8 cellular contexts compared by ENCODE assay signal in the genomic region with DNA sequence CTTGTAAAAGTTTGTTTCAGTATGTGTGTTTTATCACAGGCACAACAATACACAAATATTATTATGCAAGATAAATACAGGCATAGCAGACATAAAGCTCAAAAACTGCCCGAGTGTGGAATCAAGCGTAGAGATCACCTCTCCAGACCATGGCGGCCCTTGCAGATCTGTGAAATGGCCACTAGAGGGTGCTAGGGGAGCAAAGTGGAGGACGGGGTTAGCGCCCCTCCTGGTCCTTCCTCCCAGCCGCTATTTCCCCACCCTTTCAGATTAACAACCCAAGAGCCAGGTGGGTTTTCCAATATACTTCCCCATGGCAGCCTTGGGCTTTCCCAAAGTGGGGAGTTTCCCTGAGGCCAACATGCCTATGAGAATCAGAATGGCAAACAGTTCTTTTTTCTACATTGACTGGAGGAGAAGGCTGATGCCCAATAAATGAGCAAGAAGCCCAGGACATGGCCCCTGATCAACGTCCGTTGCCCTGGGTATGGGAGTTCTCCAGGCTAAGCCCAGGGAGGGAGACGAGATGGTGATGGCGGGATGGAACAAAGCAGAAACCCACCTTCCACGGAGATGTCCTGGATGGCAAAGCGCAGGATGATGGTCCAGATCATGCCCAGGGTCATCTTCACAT.
A peak's percentile ranks its signal among the peaks of the same experiment; 100 is the strongest.
DNase-seq lines count a peak whose midpoint lies in the region; TF ChIP-seq lines count a peak whose summit lies in the region.

No MANE protein-coding gene starts in this region.

- H3K36me3 Mint-ChIP-seq in neural crest cell (ENCODE audit: low read depth): peaks cover 4% of the 10 kb centered on the region

- H3K9me3 ChIP-seq in Karpas-422 (ENCODE audit: low read length) (no peaks in the 10 kb centered on the region), stomach smooth muscle (ENCODE audit: control insufficient read depth in 2 of 2, low read length in 2 of 2) (no peaks in the 10 kb centered on the region)

- H3K36me3 ChIP-seq in Karpas-422 (ENCODE audit: insufficient read depth, low read length) (no peaks in the 10 kb centered on the region), stomach smooth muscle (ENCODE audit: control insufficient read depth in 2 of 2, insufficient read depth in 2 of 2, low read length in 2 of 2) (peaks cover 42 to 46% of the 10 kb centered on the region in 2 donors)

- no peaks in the 10 kb centered on the region for H3K27me3 Mint-ChIP-seq in neural crest cell (ENCODE audit: low read depth)

- no peaks in the 10 kb centered on the region for H3K9me2 ChIP-seq in Karpas-422 (replicated peaks; ENCODE audit: insufficient read depth, low read length)

- H3K4me1 Mint-ChIP-seq in neural crest cell: peaks cover 13% of the 10 kb centered on the region

- no peaks in the 10 kb centered on the region for H3K79me2 ChIP-seq in Karpas-422 (ENCODE audit: low read length)

- peak; percentile 27 for DNase-seq in NK-92 treated with Interleukin-12 subunit alpha and Interleukin-12 subunit beta, amount 100 ng/mL, for 24 hours (lab: John Stamatoyannopoulos, UW)
- DNase-seq in NK-92 (lab: John Stamatoyannopoulos, UW; ENCODE audit: unreplicated experiment) (no peak), Karpas-422 (peak; percentile 97), RPMI7951 (ENCODE audit: low read depth) (peak; percentile 68), fibroblast of the aortic adventitia (ENCODE audit: low read depth) (peak; percentile 81), neural crest cell (ENCODE audit: low read depth, low spot score) (peak; percentile 87)
- DNase-seq in activated T-helper 1 cell treated with anti-CD3 and anti-CD28 coated beads, Interleukin-2, amount 50 U/mL, for 16 hours (ENCODE audit: low read depth in 1 of 2, low spot score in 1 of 2): peak; percentile 58 to 62

- H3K4me1 ChIP-seq in Karpas-422 (ENCODE audit: low read length): peaks cover 4% of the 10 kb centered on the region; the same call in 1 of the 2 replicates
- peaks cover 78% of the 10 kb centered on the region for H3K4me1 ChIP-seq in stomach smooth muscle (ENCODE audit: control insufficient read depth, insufficient read depth, low read length)

- no peaks in the 10 kb centered on the region for H3K9me3 Mint-ChIP-seq in neural crest cell

- no peak overlapping the region for H3K4me3 ChIP-seq in Karpas-422 (ENCODE audit: low read length)
- H3K4me3 ChIP-seq in fibroblast of the aortic adventitia (ENCODE audit: low read depth, low read length): no peak overlapping the region
- peak overlapping the region in 1 of 2 donors; percentile 3 for H3K4me3 ChIP-seq in stomach smooth muscle (ENCODE audit: low read length in 2 of 2)

- H2AFZ ChIP-seq in Karpas-422 (ENCODE audit: low read length): 0 out of 2 replicates have a peak overlapping the region, but pooled peaks have one; percentile 8

- no peak overlapping the region for H3K4me3 Mint-ChIP-seq in neural crest cell

- H3K27ac Mint-ChIP-seq in neural crest cell (ENCODE audit: unreplicated experiment): no peak overlapping the region

- H3K27me3 ChIP-seq in Karpas-422 (ENCODE audit: low read length): no peaks in the 10 kb centered on the region
- no peaks in the 10 kb centered on the region for H3K27me3 ChIP-seq in stomach smooth muscle (ENCODE audit: control insufficient read depth in 1 of 2, insufficient read depth in 2 of 2, low read length in 2 of 2)

- no peak overlapping the region for H3K4me2 ChIP-seq in Karpas-422 (ENCODE audit: low read depth, low read length, poor library complexity, severe bottlenecking)

- H3K27ac ChIP-seq in Karpas-422 (ENCODE audit: low read length) (no peak overlapping the region), stomach smooth muscle (ENCODE audit: low read length) (peak overlapping the region; percentile 79)

- no peak overlapping the region for H3K9ac ChIP-seq in Karpas-422 (ENCODE audit: low read length)
- H3K9ac ChIP-seq in stomach smooth muscle (ENCODE audit: low read length in 2 of 2): peak overlapping the region; percentile 47 to 48

- TF ChIP-seq CTCF in fibroblast of the aortic adventitia (IDR thresholded peaks at IDR 0.05; ENCODE audit: insufficient read depth, low read length): peak; percentile 100
- TF ChIP-seq CTCF in neural crest cell (conservative IDR thresholded peaks at IDR 0.05): peak; percentile 99

- no peaks in the 10 kb centered on the region for H4K20me1 ChIP-seq in Karpas-422 (ENCODE audit: insufficient read depth, low read depth, low read length)
